In the genomic region with DNA sequence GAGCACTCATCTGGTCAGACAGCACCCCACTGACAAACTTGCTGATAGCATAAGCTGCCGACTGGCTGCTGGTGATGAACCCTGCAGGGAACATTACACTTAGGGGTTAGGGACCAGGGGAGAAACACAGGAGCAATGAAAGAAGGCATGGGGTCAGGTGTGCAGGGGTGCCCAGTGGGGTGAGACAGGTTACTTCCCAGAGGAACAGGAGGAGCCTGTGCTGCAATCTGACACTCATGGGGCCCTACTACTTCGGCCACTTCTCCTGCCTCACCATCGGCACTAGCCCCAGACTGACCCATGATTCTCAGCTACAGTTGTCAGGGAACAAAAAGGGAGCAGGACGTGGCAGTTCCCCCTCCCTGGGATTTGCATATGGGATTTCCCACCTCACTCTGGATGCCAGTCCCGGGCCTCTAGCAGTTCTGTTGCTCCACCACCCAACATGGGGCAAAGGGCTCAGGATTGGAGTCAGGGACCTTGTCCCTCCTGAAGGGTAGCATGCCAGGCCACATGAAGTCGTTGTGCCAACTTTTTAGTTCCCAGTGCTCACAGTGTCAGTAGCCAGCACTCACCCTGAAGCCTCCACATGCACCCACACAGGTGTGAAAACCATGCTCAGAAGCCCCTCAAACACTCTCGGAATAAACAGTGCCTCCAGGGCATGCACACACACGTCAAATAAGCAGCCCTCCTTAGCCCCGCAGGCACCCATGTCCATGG, we compare ENCODE assay signal across 9 cellular contexts. TPM values are rescaled to one million over a fixed set of nuclear protein-coding genes. Genes with fewer than 3 reads are reported as not detected.
DNase-seq lines count a peak whose midpoint lies in the region; ATAC-seq and TF ChIP-seq lines count a peak whose summit lies in the region.
"Had no signal": no experiment of that assay in that cellular context is flagged by ENCODE, and none has a peak within 500 bp of the region (broad histone marks: within the 10 kb centered on the region; RNA-seq: fewer than 3 reads in every experiment).

No MANE protein-coding gene starts in this region.

- peaks cover 32% of the 10 kb centered on the region for H3K36me3 Mint-ChIP-seq in stimulated activated naive CD8-positive, alpha-beta T cell treated with anti-CD3 and anti-CD28 coated beads, Interleukin-15, Interleukin-2, amounts not matched to agents 100 ng/mL and 50 ng/mL, for 24 hours (ENCODE audit: low read depth)

- intact Hi-C loops in body of pancreas (cut with DNase I) (no loop called here), upper lobe of right lung (cut with DNase I) (no loop called here)

- ATAC-seq in stimulated activated naive CD8-positive, alpha-beta T cell treated with anti-CD3 and anti-CD28 coated beads, Interleukin-15, Interleukin-2, amounts not matched to agents 100 U/mL and 50 U/mL, for 24 hours = no peak
- no peak for ATAC-seq in body of pancreas
- ATAC-seq in upper lobe of right lung = no peak

- H3K27ac Mint-ChIP-seq in stimulated activated naive CD8-positive, alpha-beta T cell treated with anti-CD3 and anti-CD28 coated beads, Interleukin-15, Interleukin-2, amounts not matched to agents 100 ng/mL and 50 ng/mL, for 24 hours = no peak overlapping the region

- H3K36me3 ChIP-seq in body of pancreas (replicated peaks in 1 of 2; ENCODE audit: insufficient read depth in 1 of 2, low read depth in 2 of 2) (peaks cover 0 to 2% of the 10 kb centered on the region in 2 donors), mucosa of stomach (ENCODE audit: control insufficient read depth, insufficient read depth, low read length) (no peaks in the 10 kb centered on the region), upper lobe of right lung (peaks cover 25% of the 10 kb centered on the region)

- peaks cover 37% of the 10 kb centered on the region for H3K4me1 Mint-ChIP-seq in stimulated activated naive CD8-positive, alpha-beta T cell treated with anti-CD3 and anti-CD28 coated beads, Interleukin-15, Interleukin-2, amounts not matched to agents 100 ng/mL and 50 ng/mL, for 24 hours (ENCODE audit: low read depth)

- peak overlapping the region in 1 of 2 donors; percentile 6 for H3K4me3 ChIP-seq in body of pancreas
- peak overlapping the region; percentile 6 for H3K4me3 ChIP-seq in mucosa of stomach (ENCODE audit: low read length)
- no peak overlapping the region for H3K4me3 ChIP-seq in upper lobe of right lung

- H3K27me3 ChIP-seq in body of pancreas = no peaks in the 10 kb centered on the region
- H3K27me3 ChIP-seq in mucosa of stomach (ENCODE audit: control insufficient read depth, insufficient read depth, low read length) = no peaks in the 10 kb centered on the region
- no peaks in the 10 kb centered on the region for H3K27me3 ChIP-seq in upper lobe of right lung

- 30 to 37% methylated on average over 6 to 9 of the region's 9 CpGs for whole genome bisulfite sequencing in body of pancreas, 2 donors

- no peak for TF ChIP-seq POLR2A in body of pancreas (IDR thresholded peaks at IDR 0.05)

- H3K4me1 ChIP-seq in body of pancreas (peaks cover 66% of the 10 kb centered on the region), mucosa of stomach (ENCODE audit: control insufficient read depth, insufficient read depth, low read length) (peaks cover 45% of the 10 kb centered on the region), upper lobe of right lung (peaks cover 32% of the 10 kb centered on the region)

- H3K27ac ChIP-seq in body of pancreas (peak overlapping the region; percentile 88 to 95 (median 93)), upper lobe of right lung (peak overlapping the region; percentile 69)

- H3K27me3 Mint-ChIP-seq in stimulated activated naive CD8-positive, alpha-beta T cell treated with anti-CD3 and anti-CD28 coated beads, Interleukin-15, Interleukin-2, amounts not matched to agents 100 ng/mL and 50 ng/mL, for 24 hours = no peaks in the 10 kb centered on the region

- DNase-seq in stimulated activated naive CD8-positive, alpha-beta T cell treated with anti-CD3 and anti-CD28 coated beads, Interleukin-15, Interleukin-2, amounts not matched to agents 100 U/mL and 50 U/mL, for 24 hours = no peak
- DNase-seq in body of pancreas = peak in 3 of 4 donors; percentile 17 to 35 (median 34)
- DNase-seq in upper lobe of right lung = no peak
- no peak for DNase-seq in DMS153 (lab: John Stamatoyannopoulos, UW)
- DNase-seq in NCI-H2196 treated with DMSO at 0.1 percent for 48 hours (lab: John Stamatoyannopoulos, UW; ENCODE audit: unreplicated experiment) = no peak
- DNase-seq in iPS-NIHi11 (ENCODE audit: low spot score) = no peak
- DNase-seq: T-helper 9 cell had no signal

- TF ChIP-seq CTCF in body of pancreas (IDR thresholded peaks at IDR 0.05) (no peak), upper lobe of right lung (IDR thresholded peaks at IDR 0.05) (no peak)

- no peaks in the 10 kb centered on the region for H3K9me3 ChIP-seq in body of pancreas
- H3K9me3 ChIP-seq in mucosa of stomach (ENCODE audit: control insufficient read depth, low read length) = no peaks in the 10 kb centered on the region
- H3K9me3 ChIP-seq in upper lobe of right lung = no peaks in the 10 kb centered on the region

- peak overlapping the region; percentile 83 for H3K9ac ChIP-seq in mucosa of stomach (ENCODE audit: low read length)

- peak overlapping the region; percentile 87 for H3K4me3 Mint-ChIP-seq in stimulated activated naive CD8-positive, alpha-beta T cell treated with anti-CD3 and anti-CD28 coated beads, Interleukin-15, Interleukin-2, amounts not matched to agents 100 ng/mL and 50 ng/mL, for 24 hours

- no peaks in the 10 kb centered on the region for H3K9me3 Mint-ChIP-seq in stimulated activated naive CD8-positive, alpha-beta T cell treated with anti-CD3 and anti-CD28 coated beads, Interleukin-15, Interleukin-2, amounts not matched to agents 100 ng/mL and 50 ng/mL, for 24 hours

RNA-seq across cellular contexts. Expression of a gene that starts 2.2 kb away (rescaled TPM):
- total RNA-seq in body of pancreas = 10 to 100 TPM; 64.6 to 90.3 TPM
- 19.3 TPM for total RNA-seq in upper lobe of right lung

RNA-seq across cellular contexts. Expression of a gene that starts 9.9 kb away (rescaled TPM):
- total RNA-seq in body of pancreas (10 to 100 TPM; 26.2 to 39.9 TPM), upper lobe of right lung (44.6 TPM)

RNA-seq across cellular contexts. Expression of a gene that starts 10.4 kb away (rescaled TPM):
- 1,000 to 10,000 TPM in 1 of 2 donors, 100 to 1,000 TPM in 1; 824 to 1,261 TPM for total RNA-seq in body of pancreas
- 850 TPM for total RNA-seq in upper lobe of right lung

RNA-seq across cellular contexts. Expression of a gene that starts 28.5 kb away (rescaled TPM):
- total RNA-seq in body of pancreas (100 to 1,000 TPM; 121 to 218 TPM), upper lobe of right lung (142 TPM)

RNA-seq across cellular contexts. Expression of a gene that starts 30.6 kb away (rescaled TPM):
- total RNA-seq in body of pancreas (10 to 100 TPM; 68.7 to 95.9 TPM), upper lobe of right lung (59.4 TPM)

Comparison
In these comparisons a context has a peak if more than half of its experiments do, and no peak if none do; other contexts are left out.
1. DNase-seq: peak in body of pancreas (3 of 4); none in stimulated activated naive CD8-positive, alpha-beta T cell treated with anti-CD3 and anti-CD28 coated beads, Interleukin-15, Interleukin-2, amounts not matched to agents 100 U/mL and 50 U/mL, for 24 hours (single experiment), upper lobe of right lung (single experiment), DMS153 (single experiment), NCI-H2196 treated with DMSO at 0.1 percent for 48 hours (single experiment) and iPS-NIHi11 (single experiment).